8 cellular contexts compared by ENCODE assay signal in genomic region chr4:972651-973424, GRCh38. TPM values are rescaled to one million over a fixed set of nuclear protein-coding genes. Genes with fewer than 3 reads are reported as not detected.
DNase-seq lines count a peak whose midpoint lies in the region; ATAC-seq, FAIRE-seq and TF ChIP-seq lines count a peak whose summit lies in the region.

No MANE protein-coding gene starts in this region.

- TF ChIP-seq POLR2A in thyroid gland (IDR thresholded peaks at IDR 0.05) = no peak

- no peaks in the 10 kb centered on the region for H3K27me3 Mint-ChIP-seq in activated CD8-positive, alpha-beta T cell treated with anti-CD3 and anti-CD28 coated beads, Interleukin-2, amount 10 ng/mL, durations not matched to agents 7 days and 5 days (ENCODE audit: low read depth)
- no peaks in the 10 kb centered on the region for H3K27me3 Mint-ChIP-seq in neural crest cell (ENCODE audit: low read depth)

- DNase-seq in AG08395 (ENCODE audit: low spot score) = peak; percentile 57
- peak; percentile 44 for DNase-seq in HTR-8/SVneo (ENCODE audit: insufficient read length, low spot score)
- DNase-seq in activated CD8-positive, alpha-beta T cell treated with anti-CD3 and anti-CD28 coated beads, Interleukin-2, amount 10 ng/mL, durations not matched to agents 7 days and 5 days = peak; percentile 62
- no peak for DNase-seq in epithelial cell of proximal tubule (ENCODE audit: low read depth)
- DNase-seq in neural crest cell (ENCODE audit: low read depth, low spot score) = no peak
- DNase-seq in thyroid gland = peak; percentile 40 to 50
- DNase-seq in NCI-H2029 (lab: John Stamatoyannopoulos, UW) = no peak

- no peaks in the 10 kb centered on the region for H3K27me3 ChIP-seq in thyroid gland

- H3K4me1 ChIP-seq in thyroid gland = peaks cover 17 to 21% of the 10 kb centered on the region in 2 donors

- CTCF ChIA-PET in activated CD8-positive, alpha-beta T cell treated with anti-CD3 and anti-CD28 coated beads, Interleukin-2, amount 10 ng/mL, durations not matched to agents 7 days and 5 days (lab: Charles Lee) = interaction anchor here (1.2 to 1.7 kb wide), 2 partner anchors 14 to 230 kb away, joined by 4 read pairs; partner anchors contain the start of gene IDUA

- WGBS in thyroid gland, 2 donors = 3% methylated on average over 7 of the region's 65 CpGs; no CpG with 5 or more reads in 1 of the 2 donors

- H3K27ac Mint-ChIP-seq in activated CD8-positive, alpha-beta T cell treated with anti-CD3 and anti-CD28 coated beads, Interleukin-2, amount 10 ng/mL, durations not matched to agents 7 days and 5 days = no peak overlapping the region
- H3K27ac Mint-ChIP-seq in neural crest cell (ENCODE audit: unreplicated experiment) = no peak overlapping the region

- POLR2A ChIA-PET in activated CD8-positive, alpha-beta T cell treated with anti-CD3 and anti-CD28 coated beads, Interleukin-2, amount 10 ng/mL, durations not matched to agents 7 days and 5 days (lab: Charles Lee) = interaction anchor here (1.1 to 1.6 kb wide), 3 partner anchors 10 to 41 kb away, joined by 3 to 4 read pairs (median 4); partner anchors contain the start of genes GAK and TMEM175

- H3K4me3 Mint-ChIP-seq in activated CD8-positive, alpha-beta T cell treated with anti-CD3 and anti-CD28 coated beads, Interleukin-2, amount 10 ng/mL, durations not matched to agents 7 days and 5 days = peak overlapping the region; percentile 52
- peak overlapping the region; percentile 6 for H3K4me3 Mint-ChIP-seq in neural crest cell

- no peak for TF ChIP-seq CTCF in epithelial cell of proximal tubule (conservative IDR thresholded peaks at IDR 0.05; ENCODE audit: low read depth, low read length)
- TF ChIP-seq CTCF in neural crest cell (conservative IDR thresholded peaks at IDR 0.05) = no peak
- no peak for TF ChIP-seq CTCF in thyroid gland (IDR thresholded peaks at IDR 0.05)

- intact Hi-C loops in thyroid gland (cut with DNase I) = loop anchor here (2.0 kb wide), 1 partner anchor 40 kb away; the partner anchor contains the start of genes GAK and TMEM175

- peak; percentile 39 for ATAC-seq in GM19463 (IDR thresholded peaks at IDR 0.05; ENCODE audit: unreplicated experiment)
- peak; percentile 61 for ATAC-seq in activated CD8-positive, alpha-beta T cell treated with anti-CD3 and anti-CD28 coated beads, Interleukin-2, amount 10 ng/mL, durations not matched to agents 7 days and 5 days

- H3K9me3 ChIP-seq in thyroid gland = no peaks in the 10 kb centered on the region

- H3K27ac ChIP-seq in thyroid gland = no peak overlapping the region

- H3K4me3 ChIP-seq in epithelial cell of proximal tubule (ENCODE audit: low read depth, low read length) = peak overlapping the region; percentile 66
- H3K4me3 ChIP-seq in thyroid gland (replicated peaks in 1 of 3) = peak overlapping the region; percentile 25 to 72 (median 70)

- H3K9me3 Mint-ChIP-seq in activated CD8-positive, alpha-beta T cell treated with anti-CD3 and anti-CD28 coated beads, Interleukin-2, amount 10 ng/mL, durations not matched to agents 7 days and 5 days (ENCODE audit: insufficient read depth) = no peaks in the 10 kb centered on the region
- no peaks in the 10 kb centered on the region for H3K9me3 Mint-ChIP-seq in neural crest cell

- peaks cover 30% of the 10 kb centered on the region for H3K4me1 Mint-ChIP-seq in activated CD8-positive, alpha-beta T cell treated with anti-CD3 and anti-CD28 coated beads, Interleukin-2, amount 10 ng/mL, durations not matched to agents 7 days and 5 days (ENCODE audit: low read depth)
- no peaks in the 10 kb centered on the region for H3K4me1 Mint-ChIP-seq in neural crest cell

- FAIRE-seq in HTR-8/SVneo (lab: Jason Lieb, UNC) = no peak

- H3K36me3 Mint-ChIP-seq in activated CD8-positive, alpha-beta T cell treated with anti-CD3 and anti-CD28 coated beads, Interleukin-2, amount 10 ng/mL, durations not matched to agents 7 days and 5 days (ENCODE audit: low read depth) = no peaks in the 10 kb centered on the region
- H3K36me3 Mint-ChIP-seq in neural crest cell (ENCODE audit: low read depth) = no peaks in the 10 kb centered on the region

- H3K36me3 ChIP-seq in thyroid gland = no peaks in the 10 kb centered on the region

RNA-seq across cellular contexts. Expression of gene DGKQ, which starts 0.5 kb away (rescaled TPM):
- 10 to 100 TPM; 15.9 to 16.2 TPM for total RNA-seq in activated CD8-positive, alpha-beta T cell treated with anti-CD3 and anti-CD28 coated beads, Interleukin-2, amount 10 ng/mL, durations not matched to agents 7 days and 5 days
- 11.1 and 16.9 TPM in 2 replicates for total RNA-seq in epithelial cell of proximal tubule
- 15.0 and 15.7 TPM in 2 replicates for total RNA-seq in neural crest cell
- 10 to 100 TPM; 10.2 to 17.0 (median 11.6) TPM for total RNA-seq in thyroid gland

RNA-seq across cellular contexts. Expression of gene IDUA, which starts 14.0 kb away (rescaled TPM):
- total RNA-seq in activated CD8-positive, alpha-beta T cell treated with anti-CD3 and anti-CD28 coated beads, Interleukin-2, amount 10 ng/mL, durations not matched to agents 7 days and 5 days = 10 to 100 TPM; 19.0 to 20.9 TPM
- total RNA-seq in epithelial cell of proximal tubule (0.87 and 5.8 TPM in 2 replicates), neural crest cell (16.4 and 18.0 TPM in 2 replicates), thyroid gland (10 to 100 TPM in 3 of 4 donors, 1 to 10 TPM in 1; 9.7 to 32.3 (median 25.0) TPM)

RNA-seq across cellular contexts. Expression of gene SLC26A1, which starts 20.4 kb away (rescaled TPM):
- under 1 TPM in 1 of 2 experiments, not detected in 1; 0.45 TPM for total RNA-seq in activated CD8-positive, alpha-beta T cell treated with anti-CD3 and anti-CD28 coated beads, Interleukin-2, amount 10 ng/mL, durations not matched to agents 7 days and 5 days
- total RNA-seq in epithelial cell of proximal tubule (0.35 and 1.3 TPM in 2 replicates), neural crest cell (0.27 and 0.84 TPM in 2 replicates), thyroid gland (under 1 TPM; 0.15 to 0.33 (median 0.24) TPM)

RNA-seq across cellular contexts. Expression of gene FGFRL1, which starts 38.6 kb away (rescaled TPM):
- total RNA-seq in activated CD8-positive, alpha-beta T cell treated with anti-CD3 and anti-CD28 coated beads, Interleukin-2, amount 10 ng/mL, durations not matched to agents 7 days and 5 days = 10 to 100 TPM in 1 of 2 experiments, 1 to 10 TPM in 1; 8.1 to 10.1 TPM
- 43.6 and 52.5 TPM in 2 replicates for total RNA-seq in epithelial cell of proximal tubule
- total RNA-seq in neural crest cell = 54.9 and 58.8 TPM in 2 replicates
- total RNA-seq in thyroid gland = 10 to 100 TPM; 59.0 to 93.9 (median 77.2) TPM

RNA-seq across cellular contexts. Expression of gene TMEM175, which starts 40.6 kb away (rescaled TPM):
- total RNA-seq in activated CD8-positive, alpha-beta T cell treated with anti-CD3 and anti-CD28 coated beads, Interleukin-2, amount 10 ng/mL, durations not matched to agents 7 days and 5 days = 10 to 100 TPM; 27.2 to 30.1 TPM
- total RNA-seq in epithelial cell of proximal tubule (10.2 and 11.4 TPM in 2 replicates), neural crest cell (15.2 and 22.1 TPM in 2 replicates), thyroid gland (10 to 100 TPM; 33.6 to 63.9 (median 40.4) TPM)

Comparison
In these comparisons a context has a peak if more than half of its experiments do, and no peak if none do; other contexts are left out.
1. DNase-seq: peak in AG08395 (single experiment), HTR-8/SVneo (single experiment), activated CD8-positive, alpha-beta T cell treated with anti-CD3 and anti-CD28 coated beads, Interleukin-2, amount 10 ng/mL, durations not matched to agents 7 days and 5 days (single experiment) and thyroid gland (2 of 2); none in epithelial cell of proximal tubule (single experiment), neural crest cell (single experiment) and NCI-H2029 (single experiment).